In the genomic region with DNA sequence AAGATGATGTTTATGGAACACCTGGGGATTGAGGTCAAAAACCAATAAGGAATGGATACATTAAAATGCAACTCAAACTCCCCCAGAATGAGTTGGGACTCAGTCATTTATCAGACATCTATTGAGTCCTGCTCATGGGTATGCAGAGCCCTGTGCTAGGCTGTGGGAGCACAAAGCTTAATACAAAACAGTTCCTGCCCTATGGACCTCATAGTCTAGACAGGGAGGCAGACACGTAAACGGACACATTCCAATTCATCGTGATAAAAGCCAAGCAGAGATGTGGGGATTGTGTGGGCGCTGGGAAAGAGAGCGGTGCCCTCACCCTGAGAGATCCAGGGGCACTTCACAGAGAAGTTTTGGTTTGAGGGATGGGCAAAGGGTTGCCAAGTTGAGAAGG, we compare ENCODE assay signal across 23 cellular contexts.
DNase-seq lines count a peak whose midpoint lies in the region; ATAC-seq and TF ChIP-seq lines count a peak whose summit lies in the region.
"Had no signal": no experiment of that assay in that cellular context is flagged by ENCODE, and none has a peak within 500 bp of the region (broad histone marks: within the 10 kb centered on the region; RNA-seq: fewer than 3 reads in every experiment).

No MANE protein-coding gene starts in this region.

- H3K9ac ChIP-seq in colonic mucosa (ENCODE audit: low read depth in 2 of 2, low read length in 2 of 2), result no peak overlapping the region

- TF ChIP-seq CTCF in right atrium auricular region (IDR thresholded peaks at IDR 0.05) (no peak), gastrocnemius medialis (IDR thresholded peaks at IDR 0.05 in 4 of 5, conservative IDR thresholded peaks at IDR 0.05 in 1 of 5) (no peak), colonic mucosa (IDR thresholded peaks at IDR 0.05) (no peak)

- DNase-seq in right atrium auricular region (ENCODE audit: low spot score) (no peak), left ventricle myocardium superior (no peak), gastrocnemius medialis (no peak), colonic mucosa (no peak)
- no peak for DNase-seq in stimulated activated CD4-positive, alpha-beta T cell treated with anti-CD3 and anti-CD28 coated beads, Interleukin-4, amount 100 ng/mL, for 4 hours
- DNase-seq: activated CD4-positive, alpha-beta T cell treated with anti-CD3 and anti-CD28 coated beads for 48 hours; activated naive CD4-positive, alpha-beta T cell treated with anti-CD3 and anti-CD28 coated beads, Interleukin-2, amount 50 U/mL, for 16 hours; activated T-cell treated with anti-CD3 and anti-CD28 coated beads, Interleukin-2, amount 50 U/mL, for 72 hours; anterior cingulate cortex; COR-L47; DMS79 treated with DMSO at 0.1 percent for 48 hours; natural killer cell; NCI-H1092 treated with DMSO at 0.1 percent for 48 hours; NCI-H2107; stimulated activated CD4-positive, alpha-beta T cell treated with anti-CD3 and anti-CD28 coated beads, Interleukin-1b, Interleukin-23, amount 100 ng/mL, for 48 hours; stimulated activated naive CD4-positive, alpha-beta T cell had no signal

- H3K36me3 ChIP-seq in right atrium auricular region, result no peaks in the 10 kb centered on the region
- H3K36me3 ChIP-seq in esophagus (ENCODE audit: control insufficient read depth in 2 of 2, insufficient read depth in 2 of 2, low read length in 1 of 2), result no peaks in the 10 kb centered on the region
- no peaks in the 10 kb centered on the region for H3K36me3 ChIP-seq in gastrocnemius medialis
- H3K36me3 ChIP-seq in colonic mucosa, result no peaks in the 10 kb centered on the region
- H3K36me3 ChIP-seq: SJSA1, tibial nerve had no signal

- H3K4me3 ChIP-seq in right atrium auricular region (no peak overlapping the region), esophagus (ENCODE audit: low read depth in 1 of 2, low read length in 2 of 2) (no peak overlapping the region), gastrocnemius medialis (no peak overlapping the region), colonic mucosa (no peak overlapping the region)
- H3K4me3 ChIP-seq: SJSA1, tibial nerve had no signal

- in situ Hi-C loops in gastrocnemius medialis (cut with MboI; ENCODE audit: low sequenced_read_pairs in 4 of 4), result no loop called here

- H3K27me3 ChIP-seq in right atrium auricular region, result no peaks in the 10 kb centered on the region
- H3K27me3 ChIP-seq in esophagus (ENCODE audit: control insufficient read depth in 1 of 2, insufficient read depth in 2 of 2, low read length in 2 of 2), result no peaks in the 10 kb centered on the region
- no peaks in the 10 kb centered on the region for H3K27me3 ChIP-seq in gastrocnemius medialis
- no peaks in the 10 kb centered on the region for H3K27me3 ChIP-seq in colonic mucosa
- H3K27me3 ChIP-seq: SJSA1, tibial nerve had no signal

- intact Hi-C loops in left ventricle myocardium superior (cut with micrococcal nuclease) (no loop called here), gastrocnemius medialis (cut with DNase I; ENCODE audit: low total_unique reads) (loop anchor here (5.0 kb wide), 1 partner anchor 47 kb away; no protein-coding TSS in a partner anchor), colonic mucosa (cut with DNase I) (no loop called here)

- 79 to 88% methylated on average over 5 of the region's 5 CpGs for WGBS in esophagus, 2 donors

- H3K4me1 ChIP-seq in right atrium auricular region (peaks cover 0 to 29% of the 10 kb centered on the region in 2 donors), esophagus (ENCODE audit: control insufficient read depth in 2 of 2, insufficient read depth in 2 of 2, low read length in 1 of 2) (peaks cover 3 to 7% of the 10 kb centered on the region in 2 donors), gastrocnemius medialis (peaks cover 19 to 25% of the 10 kb centered on the region in 2 donors), colonic mucosa (no peaks in the 10 kb centered on the region)
- H3K4me1 ChIP-seq: SJSA1 had no signal

- H3K9me3 ChIP-seq in right atrium auricular region, result no peaks in the 10 kb centered on the region
- H3K9me3 ChIP-seq in esophagus (ENCODE audit: control insufficient read depth in 2 of 2, insufficient read depth in 1 of 2, low read depth in 1 of 2, low read length in 1 of 2), result no peaks in the 10 kb centered on the region
- no peaks in the 10 kb centered on the region for H3K9me3 ChIP-seq in gastrocnemius medialis
- no peaks in the 10 kb centered on the region for H3K9me3 ChIP-seq in colonic mucosa
- H3K9me3 ChIP-seq: SJSA1, tibial nerve had no signal

- H3K27ac ChIP-seq in right atrium auricular region, result peak overlapping the region; percentile 19 to 38
- H3K27ac ChIP-seq in esophagus (ENCODE audit: low read depth in 2 of 2, low read length in 1 of 2), result peak overlapping the region; percentile 20 to 37
- H3K27ac ChIP-seq in gastrocnemius medialis, result peak overlapping the region; percentile 25 to 56 (median 40)
- H3K27ac ChIP-seq in colonic mucosa, result no peak overlapping the region
- H3K27ac ChIP-seq: SJSA1 had no signal

- TF ChIP-seq POLR2A in gastrocnemius medialis (IDR thresholded peaks at IDR 0.05), result no peak

- ATAC-seq in left ventricle myocardium superior, result no peak
- no peak for ATAC-seq in gastrocnemius medialis
- no peak for ATAC-seq in HG02852 (IDR thresholded peaks at IDR 0.05; ENCODE audit: unreplicated experiment)
- no peak for ATAC-seq in HG02623 (IDR thresholded peaks at IDR 0.05; ENCODE audit: unreplicated experiment)
- ATAC-seq: activated T-cell treated with anti-CD3 and anti-CD28 coated beads, Interleukin-2, amount 50 U/mL, for 72 hours; left lobe of liver; natural killer cell; Panc1 had no signal
